Comparison of ENCODE assay signal across 11 cellular contexts in genomic region chr13:52096748-52097147, GRCh38. TPM values are rescaled to one million over a fixed set of nuclear protein-coding genes. Genes with fewer than 3 reads are reported as not detected.
"Had no signal": no experiment of that assay in that cellular context is flagged by ENCODE, and none has a peak within 500 bp of the region (broad histone marks: within the 10 kb centered on the region; RNA-seq: fewer than 3 reads in every experiment).

No MANE protein-coding gene starts in this region.

- H3K27ac ChIP-seq: GM23248, HL-60 had no signal

- FAIRE-seq: H54, K562 had no signal

- H3K4me3 ChIP-seq: GM23248, K562 had no signal

- ATAC-seq: K562 had no signal

- H3K9ac ChIP-seq: GM23248 had no signal

- DNase-seq: GM23248, GOT3, H9, HCEC 1CT, HFFc6, IMR-90, KG1 had no signal

- H2AFZ ChIP-seq: GM23248 had no signal

RNA-seq across cellular contexts. Expression of gene NEK5, which starts 32.1 kb away (rescaled TPM):
- total RNA-seq: GM23248, HFFc6, HT1080, IMR-90 had no signal
- polyA plus RNA-seq: IMR-90 had no signal
